ENCODE assay signal across 19 cellular contexts in genomic region chr17:80710716-80711115, GRCh38.
"Had no signal": no experiment of that assay in that cellular context is flagged by ENCODE, and none has a peak within 500 bp of the region (broad histone marks: within the 10 kb centered on the region; RNA-seq: fewer than 3 reads in every experiment).

No MANE protein-coding gene starts in this region.

- H3K4me1 ChIP-seq: foreskin keratinocyte, left ventricle myocardium inferior had no signal

- H3K9me3 Mint-ChIP-seq: T-cell had no signal

- H3K36me3 ChIP-seq: transverse colon had no signal

- H3K27ac ChIP-seq: coronary artery, foreskin keratinocyte, left ventricle myocardium inferior, transverse colon had no signal

- H3K27me3 ChIP-seq: foreskin keratinocyte, transverse colon had no signal

- H3K4me3 ChIP-seq: coronary artery, left ventricle myocardium inferior, mucosa of descending colon, transverse colon had no signal

- H3K27me3 Mint-ChIP-seq: naive thymus-derived CD8-positive, alpha-beta T cell; T-cell had no signal

- H3K4me3 Mint-ChIP-seq: brain; naive thymus-derived CD8-positive, alpha-beta T cell had no signal

- DNase-seq: activated CD4-positive, alpha-beta T cell treated with anti-CD3 and anti-CD28 coated beads for 4 hours; activated CD8-positive, alpha-beta memory T cell treated with anti-CD3 and anti-CD28 coated beads for 24 hours; activated effector memory CD4-positive, alpha-beta T cell treated with Interleukin-2 at 50 U/mL for 16 hours; activated naive CD4-positive, alpha-beta T cell treated with anti-CD3 and anti-CD28 coated beads, Interleukin-2, amount 50 U/mL, for 16 hours; central memory CD4-positive, alpha-beta T cell; effector CD4-positive, alpha-beta T cell; foreskin keratinocyte; glutamatergic neuron; hypothalamus; left ventricle myocardium inferior; mucosa of descending colon; naive thymus-derived CD8-positive, alpha-beta T cell; SK-N-SH; stimulated activated CD4-positive, alpha-beta T cell treated with anti-CD3 and anti-CD28 coated beads, Interleukin-2, amount 100 ng/mL, for 48 hours; stimulated activated naive CD4-positive, alpha-beta T cell treated with Interleukin-2 at 50 U/mL for 16 hours; T-cell; transverse colon had no signal

- H3K9me3 ChIP-seq: mucosa of descending colon, SK-N-SH, transverse colon had no signal

- ATAC-seq: foreskin keratinocyte; mucosa of descending colon; naive thymus-derived CD8-positive, alpha-beta T cell; T-cell had no signal

- H3K27ac Mint-ChIP-seq: T-cell had no signal
